1 cellular context compared by ENCODE assay signal in genomic region chr7:156989766-156990535, GRCh38.
TF ChIP-seq lines count a peak whose summit lies in the region.

No MANE protein-coding gene starts in this region.

TF ChIP-seq in HepG2, 621 proteins besides CTCF, POLR2A, EP300 and RAD21 (continued from another document):
- TF ChIP-seq THAP9 (CRISPR knock-in tag; IDR thresholded peaks at IDR 0.05; ENCODE audit: borderline replicate concordance) (no peak), ZNF331 (CRISPR knock-in tag; IDR thresholded peaks at IDR 0.05) (no peak), SRSF9 (IDR thresholded peaks at IDR 0.05; ENCODE audit: borderline replicate concordance, insufficient read depth, low read depth, low read length, poor library complexity, severe bottlenecking) (no peak), ZNF501 (CRISPR knock-in tag; IDR thresholded peaks at IDR 0.05) (no peak), ZNF841 (CRISPR knock-in tag; IDR thresholded peaks at IDR 0.05; ENCODE audit: borderline replicate concordance) (no peak), ZNF616 (CRISPR knock-in tag; IDR thresholded peaks at IDR 0.05; ENCODE audit: low read depth) (no peak)
- TF ChIP-seq, protein P1, sequence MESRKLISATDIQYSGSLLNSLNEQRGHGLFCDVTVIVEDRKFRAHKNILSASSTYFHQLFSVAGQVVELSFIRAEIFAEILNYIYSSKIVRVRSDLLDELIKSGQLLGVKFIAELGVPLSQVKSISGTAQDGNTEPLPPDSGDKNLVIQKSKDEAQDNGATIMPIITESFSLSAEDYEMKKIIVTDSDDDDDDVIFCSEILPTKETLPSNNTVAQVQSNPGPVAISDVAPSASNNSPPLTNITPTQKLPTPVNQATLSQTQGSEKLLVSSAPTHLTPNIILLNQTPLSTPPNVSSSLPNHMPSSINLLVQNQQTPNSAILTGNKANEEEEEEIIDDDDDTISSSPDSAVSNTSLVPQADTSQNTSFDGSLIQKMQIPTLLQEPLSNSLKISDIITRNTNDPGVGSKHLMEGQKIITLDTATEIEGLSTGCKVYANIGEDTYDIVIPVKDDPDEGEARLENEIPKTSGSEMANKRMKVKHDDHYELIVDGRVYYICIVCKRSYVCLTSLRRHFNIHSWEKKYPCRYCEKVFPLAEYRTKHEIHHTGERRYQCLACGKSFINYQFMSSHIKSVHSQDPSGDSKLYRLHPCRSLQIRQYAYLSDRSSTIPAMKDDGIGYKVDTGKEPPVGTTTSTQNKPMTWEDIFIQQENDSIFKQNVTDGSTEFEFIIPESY (CRISPR knock-in tag; IDR thresholded peaks at IDR 0.05) = peak; percentile 11; the same call in 1 of the 2 replicates
TF ChIP-seq in HepG2: peak in this region for 3.
